7 cellular contexts compared by ENCODE assay signal in the genomic region with DNA sequence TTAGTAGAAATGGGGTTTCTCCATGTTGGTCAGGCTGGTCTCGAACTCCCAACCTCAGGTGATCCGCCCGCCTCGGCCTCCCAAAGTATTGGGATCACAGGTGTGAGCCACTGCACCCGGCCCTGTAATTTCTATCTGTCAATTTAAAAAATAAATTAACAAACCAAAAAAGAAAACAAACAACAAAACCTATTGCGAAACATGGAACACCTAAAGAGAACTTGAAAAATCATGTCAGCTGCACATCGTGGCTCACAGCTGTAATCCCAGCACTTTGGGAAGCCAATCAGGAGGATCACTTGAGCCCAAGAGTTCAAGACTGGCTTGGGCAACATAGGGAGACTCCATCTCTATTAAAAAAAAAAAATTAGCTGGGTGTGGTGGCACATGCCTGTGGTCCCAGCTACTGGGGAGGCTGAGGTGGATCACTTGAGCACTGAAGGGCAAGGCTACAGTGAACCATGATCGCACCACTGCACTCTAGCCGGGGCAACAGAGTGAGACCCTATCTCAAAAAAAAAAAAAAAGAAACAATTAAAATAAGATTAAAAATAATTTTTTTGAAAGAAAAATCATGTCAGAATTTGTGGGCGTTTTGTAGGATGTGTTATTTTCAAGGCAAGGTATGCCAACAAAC. TPM values are rescaled to one million over a fixed set of nuclear protein-coding genes. Genes with fewer than 3 reads are reported as not detected.
"Had no signal": no experiment of that assay in that cellular context is flagged by ENCODE, and none has a peak within 500 bp of the region (broad histone marks: within the 10 kb centered on the region; RNA-seq: fewer than 3 reads in every experiment).

No MANE protein-coding gene starts in this region.

- H3K4me2 ChIP-seq: KMS-11 had no signal

- H3K9ac ChIP-seq: GM23248, KMS-11 had no signal

- DNase-seq: GM23248, GOT3, H7, KBM-7 had no signal

- H3K9me3 ChIP-seq: HAP-1 had no signal

- H2AFZ ChIP-seq: GM23248 had no signal

- H3K27ac ChIP-seq: GM23248, KMS-11 had no signal

- ATAC-seq: HCT116 had no signal

- H3K4me3 ChIP-seq: GM23248, HAP-1 had no signal

RNA-seq across cellular contexts. Expression of a gene that starts 55.2 kb away (rescaled TPM):
- total RNA-seq: GM23248 had no signal
- polyA plus RNA-seq: GM23248 had no signal
